Comparison of ENCODE assay signal across 7 cellular contexts in the genomic region with DNA sequence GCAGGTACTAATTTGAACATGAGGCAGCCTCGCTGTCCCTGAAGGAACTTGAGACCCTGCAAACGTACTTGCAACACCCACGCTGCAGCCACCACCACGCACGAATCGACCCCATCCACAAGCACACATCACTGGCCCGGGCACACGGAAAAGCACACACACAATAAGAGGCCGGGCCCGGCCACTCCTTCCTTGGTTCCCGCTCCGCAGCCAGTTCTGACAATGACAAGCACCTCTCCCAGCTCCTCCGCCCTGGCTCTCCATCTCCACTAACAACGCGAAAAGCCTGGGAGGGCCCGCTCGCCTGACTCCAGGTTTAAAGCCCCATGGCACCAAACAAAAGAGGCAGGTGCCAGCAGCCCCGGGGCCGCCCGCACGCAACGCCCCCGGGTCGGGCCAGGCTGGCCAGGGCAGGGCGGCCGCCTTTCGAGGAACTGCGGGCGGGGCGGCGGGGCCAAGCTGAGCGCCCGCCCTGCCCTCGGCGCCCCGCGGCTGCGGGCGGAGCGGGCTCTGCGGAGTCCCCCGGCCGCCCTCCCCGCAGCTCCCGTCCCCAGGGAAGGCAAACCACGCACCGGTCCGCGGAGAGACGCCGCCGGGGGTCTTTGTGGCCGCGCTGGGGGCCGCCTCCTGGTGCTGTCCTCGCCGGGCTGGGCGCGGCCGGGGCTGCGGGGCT. TPM values are rescaled to one million over a fixed set of nuclear protein-coding genes. Genes with fewer than 3 reads are reported as not detected.
A peak's percentile ranks its signal among the peaks of the same experiment; 100 is the strongest.
DNase-seq lines count a peak whose midpoint lies in the region; ATAC-seq and TF ChIP-seq lines count a peak whose summit lies in the region.

No MANE protein-coding gene starts in this region.

- H3K9me3 ChIP-seq in ascending aorta (no peaks in the 10 kb centered on the region), testis (no peaks in the 10 kb centered on the region)

- H3K36me3 Mint-ChIP-seq in activated naive CD8-positive, alpha-beta T cell treated with anti-CD3 and anti-CD28 coated beads, Interleukin-2, amount 50 U/mL, for 24 hours (ENCODE audit: low read depth) = no peaks in the 10 kb centered on the region

- DNase-seq in NCI-H1092 treated with DMSO at 0.1 percent for 48 hours (lab: John Stamatoyannopoulos, UW) (peak; percentile 51), ascending aorta (ENCODE audit: low spot score in 2 of 2) (peak in 1 of 2 donors; percentile 69), iPS-NIHi11 (ENCODE audit: low spot score) (peak; percentile 62), testis (peak; percentile 41), G401 (ENCODE audit: low spot score) (no peak)
- no peak for DNase-seq in activated naive CD8-positive, alpha-beta T cell treated with anti-CD3 and anti-CD28 coated beads, Interleukin-2, amount 50 U/mL, for 24 hours

- no peak for ATAC-seq in HG02884 (IDR thresholded peaks at IDR 0.05; ENCODE audit: unreplicated experiment)
- no peak for ATAC-seq in activated naive CD8-positive, alpha-beta T cell treated with anti-CD3 and anti-CD28 coated beads, Interleukin-2, amount 50 U/mL, for 24 hours

- intact Hi-C loops in ascending aorta (cut with DNase I) (no loop called here), testis (cut with DNase I; ENCODE audit: low total_unique reads) (no loop called here)

- H3K27me3 Mint-ChIP-seq in activated naive CD8-positive, alpha-beta T cell treated with anti-CD3 and anti-CD28 coated beads, Interleukin-2, amount 50 U/mL, for 24 hours = peaks cover 36% of the 10 kb centered on the region

- H3K27ac ChIP-seq in ascending aorta = peak overlapping the region in 1 of 2 donors; percentile 19
- peak overlapping the region in 1 of 2 donors; percentile 46 for H3K27ac ChIP-seq in testis

- H3K4me3 Mint-ChIP-seq in activated naive CD8-positive, alpha-beta T cell treated with anti-CD3 and anti-CD28 coated beads, Interleukin-2, amount 50 U/mL, for 24 hours = no peak overlapping the region

- TF ChIP-seq CTCF in ascending aorta (IDR thresholded peaks at IDR 0.05) (no peak), testis (IDR thresholded peaks at IDR 0.05) (no peak)

- H3K4me3 ChIP-seq in ascending aorta (peak overlapping the region; percentile 68 to 70), testis (peak overlapping the region; percentile 53 to 55)

- H3K36me3 ChIP-seq in ascending aorta (no peaks in the 10 kb centered on the region), testis (ENCODE audit: low read depth, missing control alignments) (no peaks in the 10 kb centered on the region)

- no peaks in the 10 kb centered on the region for H3K4me1 Mint-ChIP-seq in activated naive CD8-positive, alpha-beta T cell treated with anti-CD3 and anti-CD28 coated beads, Interleukin-2, amount 50 U/mL, for 24 hours

- WGBS in testis, 2 donors = 0% methylated on average over 2 to 40 of the region's 61 CpGs

- no peak for TF ChIP-seq POLR2A in testis (IDR thresholded peaks at IDR 0.05)

- H3K27me3 ChIP-seq in ascending aorta (no peaks in the 10 kb centered on the region), testis (no peaks in the 10 kb centered on the region)

- no peak overlapping the region for H3K27ac Mint-ChIP-seq in activated naive CD8-positive, alpha-beta T cell treated with anti-CD3 and anti-CD28 coated beads, Interleukin-2, amount 50 U/mL, for 24 hours

- H3K9me3 Mint-ChIP-seq in activated naive CD8-positive, alpha-beta T cell treated with anti-CD3 and anti-CD28 coated beads, Interleukin-2, amount 50 U/mL, for 24 hours = no peaks in the 10 kb centered on the region

- in situ Hi-C loops in G401 (cut with HindIII; ENCODE audit: low sequenced_read_pairs) = no loop called here

- H3K4me1 ChIP-seq in ascending aorta (no peaks in the 10 kb centered on the region), testis (no peaks in the 10 kb centered on the region)

RNA-seq across cellular contexts. Expression of a gene that starts 0.5 kb away (rescaled TPM):
- total RNA-seq in ascending aorta (22.6 TPM), testis (1 to 10 TPM; 4.5 to 4.9 TPM)
- polyA plus RNA-seq in testis (ENCODE audit: insufficient read depth, low read depth, low replicate concordance) = 8.9 TPM
- total RNA-seq in G401 (2014; rRNA removed; shearing (Covaris generic)) = not detected in 2 replicates

Comparison
In these comparisons a context has a peak if more than half of its experiments do, and no peak if none do; other contexts are left out.
1. DNase-seq: peak in NCI-H1092 treated with DMSO at 0.1 percent for 48 hours (single experiment), iPS-NIHi11 (single experiment) and testis (single experiment); none in G401 (single experiment) and activated naive CD8-positive, alpha-beta T cell treated with anti-CD3 and anti-CD28 coated beads, Interleukin-2, amount 50 U/mL, for 24 hours (single experiment).